ENCODE assay signal across 9 cellular contexts in genomic region chr17:56681561-56682266, GRCh38.
DNase-seq lines count a peak whose midpoint lies in the region; ATAC-seq and TF ChIP-seq lines count a peak whose summit lies in the region.
"Had no signal": no experiment of that assay in that cellular context is flagged by ENCODE, and none has a peak within 500 bp of the region (broad histone marks: within the 10 kb centered on the region; RNA-seq: fewer than 3 reads in every experiment).

No MANE protein-coding gene starts in this region.

- H3K27ac ChIP-seq in HCT116 (ENCODE audit: low read depth, low read length) (no peak overlapping the region), esophagus muscularis mucosa (replicated peaks in 1 of 4) (no peak overlapping the region)
- H3K27ac ChIP-seq: upper lobe of left lung had no signal

- H3K4me2 ChIP-seq in HCT116 (ENCODE audit: low read length), result peak overlapping the region; percentile 54

- DNase-seq in Daoy (ENCODE audit: low read depth) (peak; percentile 82), HCT116 (ENCODE audit: low read depth, low spot score) (peak; percentile 53), RPMI7951 (ENCODE audit: low read depth) (peak; percentile 82), fibroblast of villous mesenchyme (ENCODE audit: low read depth) (peak; percentile 85), D341Med (ENCODE audit: low spot score) (no peak), esophagus muscularis mucosa (ENCODE audit: extremely low spot score) (no peak)
- DNase-seq: upper lobe of left lung had no signal

- H3K4me3 ChIP-seq in HCT116 (replicated peaks in 1 of 2; ENCODE audit: low read depth in 1 of 2, low read length in 2 of 2), result 0 out of 4 replicates have a peak overlapping the region, but pooled peaks of 1 of the 2 experiments have one; percentile 4
- H3K4me3 ChIP-seq in fibroblast of villous mesenchyme (ENCODE audit: low read depth, low read length), result no peak overlapping the region
- no peak overlapping the region for H3K4me3 ChIP-seq in esophagus muscularis mucosa
- H3K4me3 ChIP-seq: upper lobe of left lung had no signal

- no peaks in the 10 kb centered on the region for H3K9me2 ChIP-seq in HCT116 (ENCODE audit: insufficient read depth)

- no peak for TF ChIP-seq POLR2A in HCT116 (IDR thresholded peaks at IDR 0.05; ENCODE audit: borderline replicate concordance, extremely low read depth, insufficient read depth, insufficient read length)
- no peak for TF ChIP-seq POLR2A in esophagus muscularis mucosa (IDR thresholded peaks at IDR 0.05; ENCODE audit: low read depth)

- ATAC-seq in HCT116 (peak; percentile 64), HG03521 (IDR thresholded peaks at IDR 0.05; ENCODE audit: unreplicated experiment) (no peak), HG03159 (IDR thresholded peaks at IDR 0.05; ENCODE audit: unreplicated experiment) (no peak)

- intact Hi-C loops in HCT116 (cut with micrococcal nuclease), result no loop called here
- intact Hi-C loops in esophagus muscularis mucosa (cut with DNase I), result loop anchor here (5.0 kb wide), 1 partner anchor 36 kb away; no protein-coding TSS in a partner anchor

- H3K9me3 ChIP-seq in HCT116 (ENCODE audit: control insufficient read depth in 1 of 2, insufficient read depth in 1 of 2, low read depth in 1 of 2, low read length in 2 of 2) (no peaks in the 10 kb centered on the region), esophagus muscularis mucosa (no peaks in the 10 kb centered on the region)
- H3K9me3 ChIP-seq: upper lobe of left lung had no signal

- H2AFZ ChIP-seq in HCT116 (ENCODE audit: low read depth, low read length, poor library complexity, severe bottlenecking), result peak overlapping the region; percentile 33

- no peak overlapping the region for H3K9ac ChIP-seq in HCT116 (ENCODE audit: low read length)

- TF ChIP-seq CTCF in HCT116 (IDR thresholded peaks at IDR 0.05 in 2 of 3, conservative IDR thresholded peaks at IDR 0.05 in 1 of 3; ENCODE audit: borderline replicate concordance in 1 of 3, insufficient read depth in 1 of 3, low read depth in 2 of 3, low read length in 2 of 3) (no peak), fibroblast of villous mesenchyme (IDR thresholded peaks at IDR 0.05; ENCODE audit: insufficient read depth, low read depth, low read length) (no peak), esophagus muscularis mucosa (IDR thresholded peaks at IDR 0.05) (no peak)

- no peak for TF ChIP-seq EP300 in esophagus muscularis mucosa (IDR thresholded peaks at IDR 0.05)

- RAD21 ChIA-PET in HCT116 (lab: Charles Lee; ENCODE audit: low non-redundant PET in 1 of 2, low total read pairs in 2 of 2, uncharacterized antibody in 2 of 2, unreplicated experiment in 2 of 2), result interaction anchor here in 1 of 2 experiments (0.8 kb wide), 1 partner anchor 18 kb away, joined by 3 read pairs; no protein-coding TSS in a partner anchor

- 60% methylated on average over 3 of the region's 3 CpGs for WGBS in esophagus muscularis mucosa

- no peak for TF ChIP-seq RAD21 in HCT116 (IDR thresholded peaks at IDR 0.05; ENCODE audit: low read depth)

- BruUV-seq in HCT116 (replicated peaks; lab: Mats Ljungman, UMichigan), result no TSS peak

- H3K36me3 ChIP-seq in HCT116 (ENCODE audit: control insufficient read depth in 1 of 2, insufficient read depth in 2 of 2, low read length in 2 of 2) (no peaks in the 10 kb centered on the region), esophagus muscularis mucosa (no peaks in the 10 kb centered on the region)
- H3K36me3 ChIP-seq: upper lobe of left lung had no signal

- no peaks in the 10 kb centered on the region for H4K20me1 ChIP-seq in HCT116 (ENCODE audit: insufficient read depth)

- peaks cover 4% of the 10 kb centered on the region; the same call in 1 of the 2 replicates for H3K27me3 ChIP-seq in HCT116 (ENCODE audit: insufficient read depth, low read length)
- peaks cover 0 to 42% (median 1%) of the 10 kb centered on the region in 4 donors for H3K27me3 ChIP-seq in esophagus muscularis mucosa

- CTCF ChIA-PET in HCT116 (lab: Charles Lee), result interaction anchor here (0.9 kb wide), 1 partner anchor 182 kb away, joined by 4 read pairs; no protein-coding TSS in a partner anchor

- no peaks in the 10 kb centered on the region for H3K79me2 ChIP-seq in HCT116 (ENCODE audit: insufficient read depth, low read length)

- H3K4me1 ChIP-seq in HCT116 (ENCODE audit: control insufficient read depth in 1 of 2, insufficient read depth in 2 of 2, low read length in 2 of 2), result peaks cover 10 to 36% of the 10 kb centered on the region in 2 experiments; a peak in 3 of 4 replicates
- H3K4me1 ChIP-seq in esophagus muscularis mucosa, result peaks cover 7 to 14% (median 12%) of the 10 kb centered on the region in 4 donors

- POLR2A ChIA-PET in HCT116 (lab: Charles Lee), result interaction anchor here (1.0 kb wide), 1 partner anchor 18 kb away, joined by 3 read pairs; no protein-coding TSS in a partner anchor

TF ChIP-seq in HCT116, 20 proteins besides CTCF, POLR2A, EP300 and RAD21:
- 0 out of 2 replicates have a peak, but pooled peaks have one; percentile 23 for TF ChIP-seq SRF (IDR thresholded peaks at IDR 0.05; ENCODE audit: low read depth)
- TF ChIP-seq YY1 (IDR thresholded peaks at IDR 0.05; ENCODE audit: extremely low read depth, insufficient replicate concordance, low read depth, low read length), result no peak
- TF ChIP-seq CBX3 (IDR thresholded peaks at IDR 0.05; ENCODE audit: low read depth), result peak; percentile 25; the same call in 1 of the 2 replicates
- TF ChIP-seq ZFX (IDR thresholded peaks at IDR 0.05), result no peak
- no peak for TF ChIP-seq SIN3A (IDR thresholded peaks at IDR 0.05; ENCODE audit: low read depth)
- TF ChIP-seq, protein P1, sequence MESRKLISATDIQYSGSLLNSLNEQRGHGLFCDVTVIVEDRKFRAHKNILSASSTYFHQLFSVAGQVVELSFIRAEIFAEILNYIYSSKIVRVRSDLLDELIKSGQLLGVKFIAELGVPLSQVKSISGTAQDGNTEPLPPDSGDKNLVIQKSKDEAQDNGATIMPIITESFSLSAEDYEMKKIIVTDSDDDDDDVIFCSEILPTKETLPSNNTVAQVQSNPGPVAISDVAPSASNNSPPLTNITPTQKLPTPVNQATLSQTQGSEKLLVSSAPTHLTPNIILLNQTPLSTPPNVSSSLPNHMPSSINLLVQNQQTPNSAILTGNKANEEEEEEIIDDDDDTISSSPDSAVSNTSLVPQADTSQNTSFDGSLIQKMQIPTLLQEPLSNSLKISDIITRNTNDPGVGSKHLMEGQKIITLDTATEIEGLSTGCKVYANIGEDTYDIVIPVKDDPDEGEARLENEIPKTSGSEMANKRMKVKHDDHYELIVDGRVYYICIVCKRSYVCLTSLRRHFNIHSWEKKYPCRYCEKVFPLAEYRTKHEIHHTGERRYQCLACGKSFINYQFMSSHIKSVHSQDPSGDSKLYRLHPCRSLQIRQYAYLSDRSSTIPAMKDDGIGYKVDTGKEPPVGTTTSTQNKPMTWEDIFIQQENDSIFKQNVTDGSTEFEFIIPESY (IDR thresholded peaks at IDR 0.05; ENCODE audit: extremely low read depth, insufficient replicate concordance, low read length), result no peak
- peak; percentile 68 for TF ChIP-seq JUND (IDR thresholded peaks at IDR 0.05)
- TF ChIP-seq EZH2 (IDR thresholded peaks at IDR 0.05), result no peak
- TF ChIP-seq REST (IDR thresholded peaks at IDR 0.05; ENCODE audit: low read depth), result no peak
- TF ChIP-seq ELF1 (IDR thresholded peaks at IDR 0.05; ENCODE audit: borderline replicate concordance, low read depth), result no peak
- TF ChIP-seq POLR2AphosphoS5 (IDR thresholded peaks at IDR 0.05; ENCODE audit: low read depth, low read length), result no peak
- 0 out of 2 replicates have a peak, but pooled peaks have one; percentile 26 for TF ChIP-seq CEBPB (IDR thresholded peaks at IDR 0.05; ENCODE audit: low read depth)
- TF ChIP-seq ZNF274 (IDR thresholded peaks at IDR 0.05; ENCODE audit: low read depth, low read length), result no peak
- TF ChIP-seq EGR1 (IDR thresholded peaks at IDR 0.05; ENCODE audit: low read depth), result no peak
- TF ChIP-seq TCF7L2 (IDR thresholded peaks at IDR 0.05; ENCODE audit: borderline replicate concordance, extremely low read depth, insufficient read depth, insufficient read length), result peak; percentile 52
- peak; percentile 75 for TF ChIP-seq FOSL1 (IDR thresholded peaks at IDR 0.05; ENCODE audit: low read depth)
- TF ChIP-seq ATF3 (IDR thresholded peaks at IDR 0.05), result no peak
- TF ChIP-seq SP1 (IDR thresholded peaks at IDR 0.05; ENCODE audit: low read depth), result peak; percentile 51
- TF ChIP-seq EZH2phosphoT487 (IDR thresholded peaks at IDR 0.05; ENCODE audit: borderline replicate concordance), result no peak
- TF ChIP-seq MAX (IDR thresholded peaks at IDR 0.05), result peak; percentile 37

Comparison
In these comparisons a context has a peak if more than half of its experiments do, and no peak if none do; other contexts are left out.
1. DNase-seq: peak in Daoy (single experiment), HCT116 (single experiment), RPMI7951 (single experiment) and fibroblast of villous mesenchyme (single experiment); none in D341Med (single experiment) and esophagus muscularis mucosa (single experiment).